Comparison of ENCODE assay signal across 8 cellular contexts in the genomic region with DNA sequence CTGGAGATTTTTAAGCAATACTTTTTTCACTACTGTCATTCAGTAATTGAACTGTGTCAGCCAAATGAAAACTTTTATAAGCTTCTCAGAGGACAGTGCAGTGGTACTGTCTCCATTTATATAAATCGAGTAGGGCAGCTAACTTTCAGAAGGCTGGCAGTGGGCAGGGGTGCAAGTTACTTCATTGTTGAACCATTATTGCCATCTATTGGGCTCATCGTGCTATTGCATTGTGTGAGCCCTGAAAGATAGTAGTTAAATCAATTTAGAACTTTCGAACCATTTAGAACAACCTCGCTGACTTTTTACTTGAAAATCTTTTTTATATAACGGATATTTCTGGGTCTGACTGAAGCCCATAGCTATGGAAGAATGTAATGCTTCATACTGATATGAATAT.
DNase-seq lines count a peak whose midpoint lies in the region; ATAC-seq and TF ChIP-seq lines count a peak whose summit lies in the region.

No MANE protein-coding gene starts in this region.

- no peaks in the 10 kb centered on the region for H3K27me3 Mint-ChIP-seq in endodermal cell (ENCODE audit: insufficient read depth)

- peak; percentile 36 for DNase-seq in AG09319 (ENCODE audit: extremely low read depth, low read depth)
- DNase-seq in GM13976 (ENCODE audit: low spot score) = no peak
- peak; percentile 48 for DNase-seq in MV-4-11 (lab: John Stamatoyannopoulos, UW)
- peak; percentile 60 to 77 for DNase-seq in SHP77 (lab: John Stamatoyannopoulos, UW)
- peak; percentile 74 for DNase-seq in endodermal cell
- peak; percentile 38 for DNase-seq in midbrain (lab: John Stamatoyannopoulos, UW)
- no peak for DNase-seq in stimulated activated CD8-positive, alpha-beta memory T cell treated with anti-CD3 and anti-CD28 coated beads, Interleukin-4, amount 100 ng/mL, for 48 hours

- peaks cover 12% of the 10 kb centered on the region for H3K36me3 Mint-ChIP-seq in endodermal cell (ENCODE audit: low read depth)

- WGBS in endodermal cell (ENCODE audit: insufficient coverage in 1 of 2, insufficient read length in 1 of 2), 2 experiments = 10 to 36% methylated on average over 2 to 5 of the region's 5 CpGs

- no peak overlapping the region for H3K4me3 Mint-ChIP-seq in endodermal cell

- H3K27ac Mint-ChIP-seq in endodermal cell = no peak overlapping the region

- H3K4me3 ChIP-seq in endodermal cell (ENCODE audit: low read length) = no peak overlapping the region

- peak; percentile 80 for TF ChIP-seq CTCF in AG09319 (IDR thresholded peaks at IDR 0.05; ENCODE audit: low read depth, low read length)
- peak; percentile 64 for TF ChIP-seq CTCF in GM13976 (IDR thresholded peaks at IDR 0.05; ENCODE audit: borderline replicate concordance, control extremely low read depth, extremely low read depth, insufficient read depth, missing control alignments)
- peak; percentile 89 for TF ChIP-seq CTCF in endodermal cell (conservative IDR thresholded peaks at IDR 0.05)

- H3K4me1 Mint-ChIP-seq in endodermal cell = peaks cover 7% of the 10 kb centered on the region

- H3K4me1 ChIP-seq in endodermal cell (ENCODE audit: control insufficient read depth, insufficient read depth, low read length) = peaks cover 5% of the 10 kb centered on the region

- in situ Hi-C loops in GM13976 (cut with MboI; ENCODE audit: low sequenced_read_pairs, unreplicated experiment) = loop anchor here (25.0 kb wide), 1 partner anchor 584 kb away; a partner anchor contains a TSS

- H3K27ac ChIP-seq in endodermal cell (ENCODE audit: low read depth, low read length) = no peak overlapping the region

- no peak overlapping the region for H3K9ac ChIP-seq in endodermal cell (ENCODE audit: extremely low read depth, low read length, poor library complexity, severe bottlenecking)

- no peaks in the 10 kb centered on the region for H3K9me3 ChIP-seq in endodermal cell (ENCODE audit: control insufficient read depth, low read length)

- no peaks in the 10 kb centered on the region for H3K27me3 ChIP-seq in endodermal cell (ENCODE audit: control insufficient read depth, insufficient read depth, low read length, poor library complexity, severe bottlenecking)

- H3K9me3 Mint-ChIP-seq in endodermal cell = no peaks in the 10 kb centered on the region

- no peak for ATAC-seq in HG02571 (IDR thresholded peaks at IDR 0.05; ENCODE audit: unreplicated experiment)

- H3K36me3 ChIP-seq in endodermal cell (ENCODE audit: control insufficient read depth, insufficient read depth, low read length) = no peaks in the 10 kb centered on the region

Comparison
In these comparisons a context has a peak if more than half of its experiments do, and no peak if none do; other contexts are left out.
1. DNase-seq: peak in AG09319 (single experiment), MV-4-11 (single experiment), SHP77 (2 of 2), endodermal cell (single experiment) and midbrain (single experiment); none in GM13976 (single experiment) and stimulated activated CD8-positive, alpha-beta memory T cell treated with anti-CD3 and anti-CD28 coated beads, Interleukin-4, amount 100 ng/mL, for 48 hours (single experiment).
2. Peak in every context shown above with its lines, with median percentiles within 50 percentile points of each other: CTCF ChIP-seq.